1 cellular context compared by ENCODE assay signal in genomic region chr5:178786859-178787499, GRCh38.
TF ChIP-seq lines count a peak whose summit lies in the region.

No MANE protein-coding gene starts in this region.

TF ChIP-seq in HepG2, 621 proteins besides CTCF, POLR2A, EP300 and RAD21 (continued from another document):
- TF ChIP-seq ZNF766 (CRISPR knock-in tag; IDR thresholded peaks at IDR 0.05; ENCODE audit: borderline replicate concordance) (no peak), ZNF20 (CRISPR knock-in tag; IDR thresholded peaks at IDR 0.05) (no peak), BRD4 (CRISPR knock-in tag; IDR thresholded peaks at IDR 0.05) (no peak), RFX5 (IDR thresholded peaks at IDR 0.05; ENCODE audit: low read depth, low read length) (no peak), NFATC3 (CRISPR knock-in tag; IDR thresholded peaks at IDR 0.05) (no peak), NR2C2 (CRISPR knock-in tag; IDR thresholded peaks at IDR 0.05; ENCODE audit: borderline replicate concordance) (no peak), ZNF441 (CRISPR knock-in tag; IDR thresholded peaks at IDR 0.05; ENCODE audit: borderline replicate concordance) (no peak), FOXA1 (IDR thresholded peaks at IDR 0.05) (no peak), FOXA1 (CRISPR knock-in tag; IDR thresholded peaks at IDR 0.05) (peak; percentile 50), FOXP1 (IDR thresholded peaks at IDR 0.05) (no peak), FOXP1 (CRISPR knock-in tag; IDR thresholded peaks at IDR 0.05) (no peak), ZNF260 (CRISPR knock-in tag; IDR thresholded peaks at IDR 0.05; ENCODE audit: borderline replicate concordance, low read depth) (no peak), BHLHE40 (IDR thresholded peaks at IDR 0.05; ENCODE audit: low read length) (peak; percentile 69), MAFF (IDR thresholded peaks at IDR 0.05; ENCODE audit: low read depth, low read length) (peak; percentile 90), ZNF574 (CRISPR knock-in tag; IDR thresholded peaks at IDR 0.05) (no peak), MAFK (conservative IDR thresholded peaks at IDR 0.05 in 1 of 2, IDR thresholded peaks at IDR 0.05 in 1 of 2; ENCODE audit: low read length in 2 of 2) (peak; percentile 88 to 94), TRAFD1 (CRISPR knock-in tag; IDR thresholded peaks at IDR 0.05; ENCODE audit: borderline replicate concordance) (no peak), ATAD3A (CRISPR knock-in tag; IDR thresholded peaks at IDR 0.05) (no peak), JUND (CRISPR knock-in tag; IDR thresholded peaks at IDR 0.05) (0 out of 2 replicates have a peak, but pooled peaks have one; percentile 63), TBP (CRISPR knock-in tag; IDR thresholded peaks at IDR 0.05) (no peak), ZNF761 (CRISPR knock-in tag; conservative IDR thresholded peaks at IDR 0.05) (no peak), ZNF138 (CRISPR knock-in tag; IDR thresholded peaks at IDR 0.05; ENCODE audit: low read depth) (no peak), ATF1 (CRISPR knock-in tag; IDR thresholded peaks at IDR 0.05) (no peak), FOXA3 (CRISPR knock-in tag; IDR thresholded peaks at IDR 0.05) (peak; percentile 68), TIGD3 (CRISPR knock-in tag; IDR thresholded peaks at IDR 0.05; ENCODE audit: borderline replicate concordance) (no peak), RXRA (CRISPR knock-in tag; IDR thresholded peaks at IDR 0.05) (no peak), ZC3H4 (CRISPR knock-in tag; IDR thresholded peaks at IDR 0.05; ENCODE audit: borderline replicate concordance) (no peak), PHB2 (IDR thresholded peaks at IDR 0.05; ENCODE audit: partially characterized antibody) (no peak), HOXA5 (CRISPR knock-in tag; IDR thresholded peaks at IDR 0.05) (no peak), TEAD2 (CRISPR knock-in tag; IDR thresholded peaks at IDR 0.05) (no peak)
- TF ChIP-seq, protein P1, sequence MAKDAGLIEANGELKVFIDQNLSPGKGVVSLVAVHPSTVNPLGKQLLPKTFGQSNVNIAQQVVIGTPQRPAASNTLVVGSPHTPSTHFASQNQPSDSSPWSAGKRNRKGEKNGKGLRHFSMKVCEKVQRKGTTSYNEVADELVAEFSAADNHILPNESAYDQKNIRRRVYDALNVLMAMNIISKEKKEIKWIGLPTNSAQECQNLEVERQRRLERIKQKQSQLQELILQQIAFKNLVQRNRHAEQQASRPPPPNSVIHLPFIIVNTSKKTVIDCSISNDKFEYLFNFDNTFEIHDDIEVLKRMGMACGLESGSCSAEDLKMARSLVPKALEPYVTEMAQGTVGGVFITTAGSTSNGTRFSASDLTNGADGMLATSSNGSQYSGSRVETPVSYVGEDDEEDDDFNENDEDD (CRISPR knock-in tag; IDR thresholded peaks at IDR 0.05; ENCODE audit: borderline replicate concordance): no peak
- TF ChIP-seq, protein P2, sequence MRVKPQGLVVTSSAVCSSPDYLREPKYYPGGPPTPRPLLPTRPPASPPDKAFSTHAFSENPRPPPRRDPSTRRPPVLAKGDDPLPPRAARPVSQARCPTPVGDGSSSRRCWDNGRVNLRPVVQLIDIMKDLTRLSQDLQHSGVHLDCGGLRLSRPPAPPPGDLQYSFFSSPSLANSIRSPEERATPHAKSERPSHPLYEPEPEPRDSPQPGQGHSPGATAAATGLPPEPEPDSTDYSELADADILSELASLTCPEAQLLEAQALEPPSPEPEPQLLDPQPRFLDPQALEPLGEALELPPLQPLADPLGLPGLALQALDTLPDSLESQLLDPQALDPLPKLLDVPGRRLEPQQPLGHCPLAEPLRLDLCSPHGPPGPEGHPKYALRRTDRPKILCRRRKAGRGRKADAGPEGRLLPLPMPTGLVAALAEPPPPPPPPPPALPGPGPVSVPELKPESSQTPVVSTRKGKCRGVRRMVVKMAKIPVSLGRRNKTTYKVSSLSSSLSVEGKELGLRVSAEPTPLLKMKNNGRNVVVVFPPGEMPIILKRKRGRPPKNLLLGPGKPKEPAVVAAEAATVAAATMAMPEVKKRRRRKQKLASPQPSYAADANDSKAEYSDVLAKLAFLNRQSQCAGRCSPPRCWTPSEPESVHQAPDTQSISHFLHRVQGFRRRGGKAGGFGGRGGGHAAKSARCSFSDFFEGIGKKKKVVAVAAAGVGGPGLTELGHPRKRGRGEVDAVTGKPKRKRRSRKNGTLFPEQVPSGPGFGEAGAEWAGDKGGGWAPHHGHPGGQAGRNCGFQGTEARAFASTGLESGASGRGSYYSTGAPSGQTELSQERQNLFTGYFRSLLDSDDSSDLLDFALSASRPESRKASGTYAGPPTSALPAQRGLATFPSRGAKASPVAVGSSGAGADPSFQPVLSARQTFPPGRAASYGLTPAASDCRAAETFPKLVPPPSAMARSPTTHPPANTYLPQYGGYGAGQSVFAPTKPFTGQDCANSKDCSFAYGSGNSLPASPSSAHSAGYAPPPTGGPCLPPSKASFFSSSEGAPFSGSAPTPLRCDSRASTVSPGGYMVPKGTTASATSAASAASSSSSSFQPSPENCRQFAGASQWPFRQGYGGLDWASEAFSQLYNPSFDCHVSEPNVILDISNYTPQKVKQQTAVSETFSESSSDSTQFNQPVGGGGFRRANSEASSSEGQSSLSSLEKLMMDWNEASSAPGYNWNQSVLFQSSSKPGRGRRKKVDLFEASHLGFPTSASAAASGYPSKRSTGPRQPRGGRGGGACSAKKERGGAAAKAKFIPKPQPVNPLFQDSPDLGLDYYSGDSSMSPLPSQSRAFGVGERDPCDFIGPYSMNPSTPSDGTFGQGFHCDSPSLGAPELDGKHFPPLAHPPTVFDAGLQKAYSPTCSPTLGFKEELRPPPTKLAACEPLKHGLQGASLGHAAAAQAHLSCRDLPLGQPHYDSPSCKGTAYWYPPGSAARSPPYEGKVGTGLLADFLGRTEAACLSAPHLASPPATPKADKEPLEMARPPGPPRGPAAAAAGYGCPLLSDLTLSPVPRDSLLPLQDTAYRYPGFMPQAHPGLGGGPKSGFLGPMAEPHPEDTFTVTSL (CRISPR knock-in tag; IDR thresholded peaks at IDR 0.05; ENCODE audit: borderline replicate concordance): peak; percentile 25; the same call in 1 of the 2 replicates
- TF ChIP-seq, protein P3, sequence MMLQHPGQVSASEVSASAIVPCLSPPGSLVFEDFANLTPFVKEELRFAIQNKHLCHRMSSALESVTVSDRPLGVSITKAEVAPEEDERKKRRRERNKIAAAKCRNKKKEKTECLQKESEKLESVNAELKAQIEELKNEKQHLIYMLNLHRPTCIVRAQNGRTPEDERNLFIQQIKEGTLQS (CRISPR knock-in tag; IDR thresholded peaks at IDR 0.05): peak; percentile 43; the same call in 1 of the 2 replicates
